ENCODE assay signal across 10 cellular contexts in genomic region chr10:103047381-103047780, GRCh38.
"Had no signal": no experiment of that assay in that cellular context is flagged by ENCODE, and none has a peak within 500 bp of the region (broad histone marks: within the 10 kb centered on the region; RNA-seq: fewer than 3 reads in every experiment).

No MANE protein-coding gene starts in this region.

- H3K27ac Mint-ChIP-seq: GM23338, H9, HFFc6 had no signal

- DNase-seq: H9, HCEC 1CT, HFFc6, KG1 had no signal

- H3K9me3 Mint-ChIP-seq: GM23338, H9, HFFc6 had no signal

- H2AFZ ChIP-seq: GM23338 had no signal

- ATAC-seq: GM23338, HepG2, K562 had no signal

- H3K4me3 Mint-ChIP-seq: GM23338, H9, HFFc6 had no signal

- H3K4me2 ChIP-seq: GM23338 had no signal

- H3K4me3 ChIP-seq: GM23338, K562 had no signal

- FAIRE-seq: H1, H54, HepG2, K562 had no signal

- H3K27ac ChIP-seq: HL-60 had no signal
